7 cellular contexts compared by ENCODE assay signal in genomic region chr1:32199717-32200072, GRCh38. TPM values are rescaled to one million over a fixed set of nuclear protein-coding genes. Genes with fewer than 3 reads are reported as not detected.
DNase-seq lines count a peak whose midpoint lies in the region; ATAC-seq and FAIRE-seq lines count a peak whose summit lies in the region.
"Had no signal": no experiment of that assay in that cellular context is flagged by ENCODE, and none has a peak within 500 bp of the region (broad histone marks: within the 10 kb centered on the region; RNA-seq: fewer than 3 reads in every experiment).

No MANE protein-coding gene starts in this region.

- no peaks in the 10 kb centered on the region for H3K9me3 ChIP-seq in SJSA1 (replicated peaks)

- peaks cover 44% of the 10 kb centered on the region for H3K36me3 ChIP-seq in SJSA1

- DNase-seq in DMS153 (lab: John Stamatoyannopoulos, UW) (peak; percentile 38), SJSA1 (ENCODE audit: low read depth in 1 of 2, low spot score in 2 of 2) (no peak), iPS-NIHi11 (ENCODE audit: low spot score) (peak; percentile 31), superior temporal gyrus (ENCODE audit: extremely low spot score) (no peak), GM19239 (ENCODE audit: insufficient read length, low spot score) (no peak)

- H3K4me3 ChIP-seq in SJSA1 = peak overlapping the region; percentile 49; the same call in 1 of the 2 replicates

- ATAC-seq in HG02642 (IDR thresholded peaks at IDR 0.05; ENCODE audit: poor library complexity, unreplicated experiment) = no peak

- FAIRE-seq in GM19239 (lab: Jason Lieb, UNC) = no peak

- H3K4me1 ChIP-seq in SJSA1 (replicated peaks) = peaks cover 18% of the 10 kb centered on the region

- H3K27ac ChIP-seq in SJSA1 = no peak overlapping the region; the same call in 1 of the 2 replicates

- H3K27me3 ChIP-seq in SJSA1 (replicated peaks) = no peaks in the 10 kb centered on the region

RNA-seq across cellular contexts. Expression of gene CCDC28B, which starts 0.7 kb away (rescaled TPM):
- total RNA-seq in SJSA1 (2014; rRNA removed; shearing (Covaris generic)) = 22.1 and 38.9 TPM in 2 replicates

RNA-seq across cellular contexts. Expression of gene IQCC, which starts 5.8 kb away (rescaled TPM):
- 4.4 and 5.6 TPM in 2 replicates for total RNA-seq in SJSA1 (2014; rRNA removed; shearing (Covaris generic))

RNA-seq across cellular contexts. Expression of gene DCDC2B, which starts 9.2 kb away (rescaled TPM):
- total RNA-seq in SJSA1 (2014; rRNA removed; shearing (Covaris generic)) = not detected in 2 replicates
- total RNA-seq: HT1080 had no signal

RNA-seq across cellular contexts. Expression of gene TXLNA, which starts 20.2 kb away (rescaled TPM):
- 65.4 and 101 TPM in 2 replicates for total RNA-seq in SJSA1 (2014; rRNA removed; shearing (Covaris generic))

RNA-seq across cellular contexts. Expression of gene TMEM234, which starts 22.5 kb away (rescaled TPM):
- total RNA-seq in SJSA1 (2014; rRNA removed; shearing (Covaris generic)) = 9.2 and 13.5 TPM in 2 replicates

Comparison
In these comparisons a context has a peak if more than half of its experiments do, and no peak if none do; other contexts are left out.
1. DNase-seq: peak in DMS153 (single experiment) and iPS-NIHi11 (single experiment); none in SJSA1 (0 of 2), superior temporal gyrus (single experiment) and GM19239 (single experiment).